15 cellular contexts compared by ENCODE assay signal in the genomic region with DNA sequence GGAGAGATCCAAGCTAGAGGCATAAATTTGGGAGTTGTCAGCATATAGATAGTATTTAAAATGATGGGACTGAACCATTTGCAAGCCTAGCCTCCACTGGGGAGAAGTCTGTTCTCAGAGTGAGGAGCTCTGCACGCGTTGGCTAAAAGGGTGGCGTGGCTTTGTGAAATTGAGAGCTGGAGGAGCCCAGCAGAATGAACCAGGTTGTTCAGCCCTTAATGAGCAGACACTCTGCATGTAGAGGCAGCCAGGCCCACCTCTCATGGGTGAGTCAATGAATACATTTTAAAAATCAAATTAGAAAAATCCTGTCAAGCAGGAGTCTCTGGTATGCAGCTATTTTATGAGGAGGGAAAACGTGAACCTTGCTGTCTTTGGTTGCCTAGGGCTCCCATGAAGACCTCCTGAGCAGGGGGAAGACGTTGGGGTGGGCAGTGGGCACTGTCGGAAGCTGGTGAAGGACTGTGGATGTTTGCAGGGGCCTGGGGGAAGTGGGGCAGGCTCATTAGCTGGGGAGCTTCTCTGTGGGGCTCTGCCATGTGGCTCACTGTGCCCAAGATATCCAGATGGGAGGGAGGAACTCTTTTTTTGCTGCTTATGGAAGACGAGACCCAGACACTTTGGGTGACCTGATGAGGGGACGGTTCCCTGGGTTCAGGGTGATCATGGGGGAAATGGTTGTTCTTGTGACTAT. TPM values are rescaled to one million over a fixed set of nuclear protein-coding genes. Genes with fewer than 3 reads are reported as not detected.
DNase-seq lines count a peak whose midpoint lies in the region; ATAC-seq and TF ChIP-seq lines count a peak whose summit lies in the region.
"Had no signal": no experiment of that assay in that cellular context is flagged by ENCODE, and none has a peak within 500 bp of the region (broad histone marks: within the 10 kb centered on the region; RNA-seq: fewer than 3 reads in every experiment).

No MANE protein-coding gene starts in this region.

- H3K36me3 ChIP-seq in BLaER1 (no peaks in the 10 kb centered on the region), MM.1S (replicated peaks; ENCODE audit: insufficient read depth, low read length) (no peaks in the 10 kb centered on the region), gastrocnemius medialis (no peaks in the 10 kb centered on the region)
- H3K36me3 ChIP-seq: prostate gland had no signal

- peaks cover 7% of the 10 kb centered on the region for H3K36me3 Mint-ChIP-seq in glutamatergic neuron (ENCODE audit: unreplicated experiment)

- no peak for TF ChIP-seq POLR2A in gastrocnemius medialis (IDR thresholded peaks at IDR 0.05)

- no peaks in the 10 kb centered on the region for H3K27me3 Mint-ChIP-seq in glutamatergic neuron (ENCODE audit: unreplicated experiment)
- H3K27me3 Mint-ChIP-seq: activated CD8-positive, alpha-beta T cell treated with anti-CD3 and anti-CD28 coated beads for 36 hours had no signal

- H2AFZ ChIP-seq in MM.1S (ENCODE audit: low read length): no peak overlapping the region

- H3K27ac ChIP-seq in BLaER1 (no peak overlapping the region), MM.1S (ENCODE audit: low read length) (peak overlapping the region; percentile 72; the same call in 1 of the 2 replicates), gastrocnemius medialis (peak overlapping the region; percentile 86 to 92 (median 89))
- H3K27ac ChIP-seq: prostate gland had no signal

- H3K9me3 ChIP-seq in BLaER1 (no peaks in the 10 kb centered on the region), MM.1S (replicated peaks; ENCODE audit: insufficient read depth, low read length) (no peaks in the 10 kb centered on the region), gastrocnemius medialis (no peaks in the 10 kb centered on the region)
- H3K9me3 ChIP-seq: prostate gland had no signal

- H3K4me1 ChIP-seq in BLaER1: peaks cover 31% of the 10 kb centered on the region
- H3K4me1 ChIP-seq in MM.1S (ENCODE audit: low read length): peaks cover 45% of the 10 kb centered on the region
- H3K4me1 ChIP-seq in gastrocnemius medialis: peaks cover 94 to 96% of the 10 kb centered on the region in 2 donors

- intact Hi-C loops in gastrocnemius medialis (cut with DNase I; ENCODE audit: low total_unique reads): loop anchor here (1.0 kb wide), 1 partner anchor 7 kb away; no protein-coding TSS in a partner anchor

- H3F3A ChIP-seq in MM.1S (ENCODE audit: insufficient read depth, low read length): peaks cover 26% of the 10 kb centered on the region; the same call in 1 of the 2 replicates

- DNase-seq in MM.1S: no peak
- DNase-seq in glutamatergic neuron: no peak
- no peak for DNase-seq in gastrocnemius medialis
- DNase-seq in mesenteric fat pad (ENCODE audit: low spot score): no peak
- DNase-seq: naive B cell, NCI-H1048, NCI-H2029 treated with DMSO at 0.1 percent for 48 hours, NCI-H510A treated with DMSO at 0.1 percent for 48 hours, T-helper 1 cell, trophoblast cell had no signal

- no peak overlapping the region for H3K9ac ChIP-seq in BLaER1
- H3K9ac ChIP-seq in MM.1S (ENCODE audit: low read length): peak overlapping the region; percentile 36; the same call in 1 of the 2 replicates

- H4K20me1 ChIP-seq in BLaER1 (no peaks in the 10 kb centered on the region), MM.1S (ENCODE audit: insufficient read depth, low read length) (no peaks in the 10 kb centered on the region)

- in situ Hi-C loops in gastrocnemius medialis (cut with MboI; ENCODE audit: low sequenced_read_pairs in 4 of 4): no loop called here

- H3K4me3 ChIP-seq in BLaER1: no peak overlapping the region
- H3K4me3 ChIP-seq in MM.1S (ENCODE audit: low read length): no peak overlapping the region
- H3K4me3 ChIP-seq in gastrocnemius medialis: no peak overlapping the region
- H3K4me3 ChIP-seq: prostate gland had no signal

- peak overlapping the region; percentile 82 for H3K27ac Mint-ChIP-seq in glutamatergic neuron (ENCODE audit: unreplicated experiment)
- H3K27ac Mint-ChIP-seq: activated CD8-positive, alpha-beta T cell treated with anti-CD3 and anti-CD28 coated beads for 36 hours had no signal

- no peak for ATAC-seq in gastrocnemius medialis
- no peak for ATAC-seq in HG03280 (IDR thresholded peaks at IDR 0.05; ENCODE audit: unreplicated experiment)
- no peak for ATAC-seq in GM21526 (IDR thresholded peaks at IDR 0.05; ENCODE audit: low FRiP score, unreplicated experiment)

- H3K79me2 ChIP-seq in MM.1S (ENCODE audit: low read length): peaks cover 85% of the 10 kb centered on the region

- H3K4me1 Mint-ChIP-seq in glutamatergic neuron (ENCODE audit: low read depth, unreplicated experiment): peaks cover 39% of the 10 kb centered on the region
- H3K4me1 Mint-ChIP-seq: naive B cell had no signal

- peaks cover 3% of the 10 kb centered on the region for H3K9me3 Mint-ChIP-seq in glutamatergic neuron (ENCODE audit: unreplicated experiment)
- H3K9me3 Mint-ChIP-seq: activated CD8-positive, alpha-beta T cell treated with anti-CD3 and anti-CD28 coated beads for 36 hours; naive B cell had no signal

- no peaks in the 10 kb centered on the region for H3K9me2 ChIP-seq in MM.1S (replicated peaks; ENCODE audit: insufficient read depth, low read length)

- H3K27me3 ChIP-seq in BLaER1 (peaks cover 4% of the 10 kb centered on the region; the same call in 1 of the 2 replicates), MM.1S (replicated peaks; ENCODE audit: insufficient read depth, low read length) (no peaks in the 10 kb centered on the region), gastrocnemius medialis (no peaks in the 10 kb centered on the region)

- peak overlapping the region; percentile 53 for H3K4me3 Mint-ChIP-seq in glutamatergic neuron (ENCODE audit: unreplicated experiment)
- H3K4me3 Mint-ChIP-seq: activated CD8-positive, alpha-beta T cell treated with anti-CD3 and anti-CD28 coated beads for 36 hours; naive B cell had no signal

- H3K4me2 ChIP-seq in BLaER1: peak overlapping the region; percentile 80
- peak overlapping the region; percentile 67 for H3K4me2 ChIP-seq in MM.1S (ENCODE audit: low read depth, low read length)

- TF ChIP-seq CTCF in MM.1S (IDR thresholded peaks at IDR 0.05; ENCODE audit: low read length) (no peak), glutamatergic neuron (IDR thresholded peaks at IDR 0.05; ENCODE audit: partially characterized antibody, unreplicated experiment) (no peak), gastrocnemius medialis (IDR thresholded peaks at IDR 0.05 in 4 of 5, conservative IDR thresholded peaks at IDR 0.05 in 1 of 5) (no peak)

RNA-seq across cellular contexts. Expression of a gene that starts 18.8 kb away (rescaled TPM):
- 80.1 TPM for total RNA-seq in glutamatergic neuron (ENCODE audit: unreplicated experiment)
- 1 to 10 TPM; 1.1 to 7.6 (median 5.6) TPM for total RNA-seq in gastrocnemius medialis
- 1.1 TPM for total RNA-seq in mesenteric fat pad

RNA-seq across cellular contexts. Expression of a gene that starts 35.1 kb away (rescaled TPM):
- total RNA-seq in glutamatergic neuron (ENCODE audit: unreplicated experiment) (9.2 TPM), gastrocnemius medialis (10 to 100 TPM; 12.2 to 15.8 (median 13.9) TPM), mesenteric fat pad (8.5 TPM)
